Comparison of ENCODE assay signal across 1 cellular context in the genomic region with DNA sequence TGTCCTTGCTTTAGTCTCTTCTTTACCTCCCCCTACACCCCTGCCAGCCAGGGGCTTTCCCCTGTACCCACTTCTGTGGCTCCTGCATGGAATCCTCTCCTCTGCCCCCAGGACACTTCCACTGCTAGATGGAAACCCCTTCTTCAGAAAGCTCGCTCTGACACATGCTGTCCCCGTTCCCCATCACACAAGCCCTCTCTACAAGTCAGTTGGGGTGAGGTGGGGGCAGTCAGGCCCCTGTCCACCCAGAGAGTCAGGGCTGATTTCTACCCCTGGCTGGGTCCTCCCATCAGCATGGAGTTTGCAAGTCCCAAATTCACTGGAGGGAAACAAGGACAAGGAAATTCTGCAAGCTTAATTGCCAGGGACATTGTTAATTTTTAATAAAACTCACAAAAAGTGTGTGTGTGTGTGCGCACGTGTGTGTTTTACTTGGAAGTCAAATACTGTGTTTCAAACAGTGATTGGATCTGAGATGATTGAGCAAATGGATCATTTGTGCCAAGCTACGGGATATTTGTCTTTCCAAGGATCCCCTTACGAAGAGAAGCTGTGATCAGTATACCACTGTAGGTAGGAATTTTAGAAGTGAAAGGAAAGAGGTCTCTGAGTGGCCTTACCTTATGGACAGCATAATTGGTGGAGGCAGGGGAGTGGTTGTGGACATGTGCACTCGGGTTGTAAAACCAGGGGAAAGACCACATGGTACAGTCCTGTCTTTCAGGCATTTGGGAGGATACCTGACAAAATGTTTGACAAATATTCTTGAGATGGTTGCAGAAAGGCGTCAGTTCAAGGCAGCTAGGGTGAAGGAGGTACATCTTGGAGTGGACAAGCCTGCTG.
TF ChIP-seq lines count a peak whose summit lies in the region.

No MANE protein-coding gene starts in this region.

TF ChIP-seq in HepG2, 621 proteins besides CTCF, POLR2A, EP300 and RAD21 (continued from another document):
- no peak for TF ChIP-seq GPN1 (CRISPR knock-in tag; IDR thresholded peaks at IDR 0.05; ENCODE audit: borderline replicate concordance)
- no peak for TF ChIP-seq CHCHD3 (CRISPR knock-in tag; IDR thresholded peaks at IDR 0.05)
- TF ChIP-seq, protein P1, sequence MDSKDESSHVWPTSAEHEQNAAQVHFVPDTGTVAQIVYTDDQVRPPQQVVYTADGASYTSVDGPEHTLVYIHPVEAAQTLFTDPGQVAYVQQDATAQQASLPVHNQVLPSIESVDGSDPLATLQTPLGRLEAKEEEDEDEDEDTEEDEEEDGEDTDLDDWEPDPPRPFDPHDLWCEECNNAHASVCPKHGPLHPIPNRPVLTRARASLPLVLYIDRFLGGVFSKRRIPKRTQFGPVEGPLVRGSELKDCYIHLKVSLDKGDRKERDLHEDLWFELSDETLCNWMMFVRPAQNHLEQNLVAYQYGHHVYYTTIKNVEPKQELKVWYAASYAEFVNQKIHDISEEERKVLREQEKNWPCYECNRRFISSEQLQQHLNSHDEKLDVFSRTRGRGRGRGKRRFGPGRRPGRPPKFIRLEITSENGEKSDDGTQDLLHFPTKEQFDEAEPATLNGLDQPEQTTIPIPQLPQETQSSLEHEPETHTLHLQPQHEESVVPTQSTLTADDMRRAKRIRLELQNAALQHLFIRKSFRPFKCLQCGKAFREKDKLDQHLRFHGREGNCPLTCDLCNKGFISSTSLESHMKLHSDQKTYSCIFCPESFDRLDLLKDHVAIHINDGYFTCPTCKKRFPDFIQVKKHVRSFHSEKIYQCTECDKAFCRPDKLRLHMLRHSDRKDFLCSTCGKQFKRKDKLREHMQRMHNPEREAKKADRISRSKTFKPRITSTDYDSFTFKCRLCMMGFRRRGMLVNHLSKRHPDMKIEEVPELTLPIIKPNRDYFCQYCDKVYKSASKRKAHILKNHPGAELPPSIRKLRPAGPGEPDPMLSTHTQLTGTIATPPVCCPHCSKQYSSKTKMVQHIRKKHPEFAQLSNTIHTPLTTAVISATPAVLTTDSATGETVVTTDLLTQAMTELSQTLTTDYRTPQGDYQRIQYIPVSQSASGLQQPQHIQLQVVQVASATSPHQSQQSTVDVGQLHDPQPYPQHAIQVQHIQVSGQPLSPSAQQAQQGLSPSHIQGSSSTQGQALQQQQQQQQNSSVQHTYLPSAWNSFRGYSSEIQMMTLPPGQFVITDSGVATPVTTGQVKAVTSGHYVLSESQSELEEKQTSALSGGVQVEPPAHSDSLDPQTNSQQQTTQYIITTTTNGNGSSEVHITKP (CRISPR knock-in tag; IDR thresholded peaks at IDR 0.05; ENCODE audit: low read depth): peak; percentile 72
